ENCODE assay signal across 17 cellular contexts in genomic region chr17:72852267-72852945, GRCh38.
DNase-seq lines count a peak whose midpoint lies in the region; ATAC-seq, FAIRE-seq and TF ChIP-seq lines count a peak whose summit lies in the region.
"Had no signal": no experiment of that assay in that cellular context is flagged by ENCODE, and none has a peak within 500 bp of the region (broad histone marks: within the 10 kb centered on the region; RNA-seq: fewer than 3 reads in every experiment).

No MANE protein-coding gene starts in this region.

- no peaks in the 10 kb centered on the region for H3K4me1 ChIP-seq in endodermal cell (ENCODE audit: control insufficient read depth, insufficient read depth, low read length)

- no peak overlapping the region for H3K4me3 ChIP-seq in AG10803 (ENCODE audit: low read length)
- H3K4me3 ChIP-seq in endodermal cell (ENCODE audit: low read length), result no peak overlapping the region
- H3K4me3 ChIP-seq: SK-N-MC had no signal

- H3K36me3 ChIP-seq in endodermal cell (ENCODE audit: control insufficient read depth, insufficient read depth, low read length), result no peaks in the 10 kb centered on the region

- H3K36me3 Mint-ChIP-seq in endodermal cell (ENCODE audit: low read depth), result no peaks in the 10 kb centered on the region

- H3K9me3 Mint-ChIP-seq in endodermal cell, result peaks cover 2% of the 10 kb centered on the region

- peaks cover 7% of the 10 kb centered on the region for H3K4me1 Mint-ChIP-seq in endodermal cell

- no peak for TF ChIP-seq CTCF in AG10803 (conservative IDR thresholded peaks at IDR 0.05; ENCODE audit: low read length)
- no peak for TF ChIP-seq CTCF in endodermal cell (conservative IDR thresholded peaks at IDR 0.05)

- DNase-seq in AG10803 (ENCODE audit: low read depth) (peak; percentile 3), HTR-8/SVneo (ENCODE audit: insufficient read length, low spot score) (no peak), endodermal cell (peak; percentile 30), myocyte (ENCODE audit: low read depth) (peak; percentile 51), retina (no peak)
- DNase-seq: C1 segment of cervical spinal cord; DMS79 treated with DMSO at 0.1 percent for 48 hours; H7; KBM-7; NCI-H1694 treated with DMSO at 0.1 percent for 48 hours; NCI-H2171; NCI-H526 treated with DMSO at 0.1 percent for 48 hours; NK-92 treated with Interleukin-12 subunit alpha and Interleukin-12 subunit beta, amount 100 ng/mL, for 24 hours; SHP77 had no signal

- H3K27me3 Mint-ChIP-seq in endodermal cell (ENCODE audit: insufficient read depth), result no peaks in the 10 kb centered on the region

- no peaks in the 10 kb centered on the region for H3K9me3 ChIP-seq in endodermal cell (ENCODE audit: control insufficient read depth, low read length)

- WGBS in endodermal cell (ENCODE audit: insufficient coverage in 1 of 2, insufficient read length in 1 of 2), 2 experiments, result 93 to 100% methylated on average over 3 to 5 of the region's 5 CpGs

- H3K27me3 ChIP-seq in endodermal cell (ENCODE audit: control insufficient read depth, insufficient read depth, low read length, poor library complexity, severe bottlenecking), result no peaks in the 10 kb centered on the region

- peak; percentile 4 for FAIRE-seq in HTR-8/SVneo (lab: Jason Lieb, UNC)

- H3K27ac Mint-ChIP-seq in endodermal cell, result no peak overlapping the region

- H3K4me3 Mint-ChIP-seq in endodermal cell, result no peak overlapping the region

- H3K27ac ChIP-seq in endodermal cell (ENCODE audit: low read depth, low read length), result no peak overlapping the region
- H3K27ac ChIP-seq: SK-N-MC had no signal

- ATAC-seq in GM21786 (IDR thresholded peaks at IDR 0.05; ENCODE audit: unreplicated experiment), result no peak
- no peak for ATAC-seq in HG03469 (IDR thresholded peaks at IDR 0.05; ENCODE audit: unreplicated experiment)

- H3K9ac ChIP-seq in endodermal cell (ENCODE audit: extremely low read depth, low read length, poor library complexity, severe bottlenecking), result no peak overlapping the region

Comparison
In these comparisons a context has a peak if more than half of its experiments do, and no peak if none do; other contexts are left out.
1. DNase-seq: peak in AG10803 (single experiment), endodermal cell (single experiment) and myocyte (single experiment); none in HTR-8/SVneo (single experiment) and retina (single experiment).